Comparison of ENCODE assay signal across 18 cellular contexts in the genomic region with DNA sequence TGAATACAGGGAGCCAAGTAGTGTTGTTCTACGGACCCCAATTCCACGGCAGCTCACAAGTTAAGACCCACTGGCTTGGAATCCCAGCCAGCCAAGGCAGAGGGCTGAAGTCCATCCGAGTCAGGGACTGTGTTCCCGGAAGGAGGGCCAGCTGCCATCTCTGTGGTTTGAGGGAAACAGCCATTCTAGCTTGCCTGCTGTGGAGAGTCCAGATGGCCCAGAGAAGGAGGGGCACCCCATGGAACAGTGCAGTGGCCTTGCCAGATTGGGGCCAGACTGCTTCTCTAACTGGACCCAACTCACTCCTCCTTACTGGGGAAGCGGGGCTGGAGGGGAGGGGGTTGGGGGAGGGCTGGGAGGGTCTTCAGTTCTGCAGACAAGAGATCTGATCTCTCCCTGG.
"Had no signal": no experiment of that assay in that cellular context is flagged by ENCODE, and none has a peak within 500 bp of the region (broad histone marks: within the 10 kb centered on the region; RNA-seq: fewer than 3 reads in every experiment).

No MANE protein-coding gene starts in this region.

- H3K4me1 ChIP-seq: ascending aorta, breast epithelium, gastrocnemius medialis, heart right ventricle, parathyroid adenoma, sigmoid colon had no signal

- H2AFZ ChIP-seq: parathyroid adenoma had no signal

- H3K4me3 ChIP-seq: ascending aorta, breast epithelium, dorsolateral prefrontal cortex, gastrocnemius medialis, heart right ventricle, lung, sigmoid colon had no signal

- ATAC-seq: activated T-helper 17 cell treated with anti-CD3 and anti-CD28 coated beads, Interleukin-2, amount 50 U/mL, for 72 hours; gastrocnemius medialis; heart right ventricle; left colon; naive thymus-derived CD4-positive, alpha-beta T cell had no signal

- DNase-seq: activated B cell treated with CpG ODN at 0.5 μM for 24 hours; activated CD4-positive, alpha-beta T cell treated with anti-CD3 and anti-CD28 coated beads, Interleukin-2, amount 50 U/mL, for 1 hour; activated naive CD4-positive, alpha-beta T cell treated with Interleukin-2 at 50 U/mL for 16 hours; erythroblast; gastrocnemius medialis; heart right ventricle; left colon; naive thymus-derived CD4-positive, alpha-beta T cell; sigmoid colon; stimulated activated CD4-positive, alpha-beta T cell treated with anti-CD3 and anti-CD28 coated beads, Interleukin-1b, Interleukin-23, amount 100 ng/mL, for 48 hours; T-helper 2 cell had no signal

- H3K36me3 ChIP-seq: ascending aorta, breast epithelium, gastrocnemius medialis, heart right ventricle, sigmoid colon had no signal

- H3K9me3 Mint-ChIP-seq: activated B cell treated with CpG ODN at 0.5 μM for 24 hours, mesothelial cell of epicardium had no signal

- H3K27ac ChIP-seq: ascending aorta, breast epithelium, dorsolateral prefrontal cortex, gastrocnemius medialis, heart right ventricle, parathyroid adenoma, sigmoid colon had no signal

- H3K36me3 Mint-ChIP-seq: mesothelial cell of epicardium had no signal

- H3K9me3 ChIP-seq: ascending aorta, breast epithelium, gastrocnemius medialis, heart right ventricle, sigmoid colon had no signal

- H3K27ac Mint-ChIP-seq: activated B cell treated with CpG ODN at 0.5 μM for 24 hours; activated T-helper 17 cell treated with anti-CD3 and anti-CD28 coated beads, Interleukin-2, amount 50 U/mL, for 72 hours; mesothelial cell of epicardium; naive thymus-derived CD4-positive, alpha-beta T cell had no signal

- H3K79me2 ChIP-seq: parathyroid adenoma had no signal

- H3K27me3 ChIP-seq: ascending aorta, dorsolateral prefrontal cortex, gastrocnemius medialis, sigmoid colon had no signal
